ENCODE assay signal across 8 cellular contexts in the genomic region with DNA sequence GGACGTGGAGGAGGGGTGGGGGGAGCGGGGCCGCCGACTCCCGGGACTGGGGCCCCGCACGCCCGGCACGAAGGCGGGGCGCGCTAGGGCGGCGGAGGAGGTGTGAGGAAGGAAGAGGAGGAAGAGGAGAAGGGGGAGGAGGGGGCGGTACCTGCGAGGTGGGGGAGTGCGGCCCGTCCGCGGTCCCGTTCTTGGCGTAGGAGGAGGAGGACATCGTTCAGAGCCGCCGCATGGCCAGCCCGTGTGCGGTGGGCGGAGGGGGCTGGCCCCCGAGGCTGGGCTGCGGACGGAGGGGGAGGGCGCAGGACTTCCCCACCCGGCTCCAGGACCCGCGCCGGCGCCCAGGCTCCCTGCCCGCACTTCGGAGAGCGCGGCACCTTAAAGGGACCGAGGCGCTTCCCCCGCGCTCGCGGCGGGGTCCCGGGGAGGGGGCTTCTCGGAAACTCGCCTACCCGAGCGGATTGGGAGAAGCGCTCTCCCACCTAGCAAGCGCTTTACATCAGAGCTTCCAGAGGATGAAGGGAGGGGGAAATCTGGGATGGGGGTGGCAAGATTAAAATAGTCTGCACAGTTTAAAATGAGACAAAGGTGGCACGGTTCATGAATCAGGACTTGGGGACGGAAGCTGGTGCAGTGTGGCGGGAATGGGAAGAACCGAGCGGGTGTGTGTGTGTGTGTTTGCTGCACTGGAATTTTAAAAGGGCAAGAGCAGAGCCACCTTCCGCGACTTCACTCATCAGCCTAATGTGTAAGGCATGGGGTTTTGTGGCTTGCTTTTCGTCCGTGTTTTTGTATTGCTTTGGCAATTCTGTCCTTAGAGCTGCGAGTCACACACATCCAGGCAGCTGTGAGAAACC. TPM values are rescaled to one million over a fixed set of nuclear protein-coding genes. Genes with fewer than 3 reads are reported as not detected.
DNase-seq lines count a peak whose midpoint lies in the region; ATAC-seq and TF ChIP-seq lines count a peak whose summit lies in the region.

A gene (minus strand): TSS at position 247 of the 857 bp plus-strand sequence.

- peaks cover 55% of the 10 kb centered on the region for H3K27me3 Mint-ChIP-seq in stimulated activated naive CD8-positive, alpha-beta T cell treated with anti-CD3 and anti-CD28 coated beads, Interleukin-15, Interleukin-2, amounts not matched to agents 100 ng/mL and 50 ng/mL, for 24 hours

- H3K4me1 Mint-ChIP-seq in stimulated activated naive CD8-positive, alpha-beta T cell treated with anti-CD3 and anti-CD28 coated beads, Interleukin-15, Interleukin-2, amounts not matched to agents 100 ng/mL and 50 ng/mL, for 24 hours (ENCODE audit: low read depth): peaks cover 20% of the 10 kb centered on the region

- no peaks in the 10 kb centered on the region for H3K36me3 Mint-ChIP-seq in stimulated activated naive CD8-positive, alpha-beta T cell treated with anti-CD3 and anti-CD28 coated beads, Interleukin-15, Interleukin-2, amounts not matched to agents 100 ng/mL and 50 ng/mL, for 24 hours (ENCODE audit: low read depth)

- in situ Hi-C loops in T47D (cut with HindIII; ENCODE audit: low pct_unique_long_range_greater_than_20kb, low sequenced_read_pairs): no loop called here

- H3K4me3 Mint-ChIP-seq in stimulated activated naive CD8-positive, alpha-beta T cell treated with anti-CD3 and anti-CD28 coated beads, Interleukin-15, Interleukin-2, amounts not matched to agents 100 ng/mL and 50 ng/mL, for 24 hours: peak within 1 kb of the TSS; percentile 85

- H3K27ac Mint-ChIP-seq in stimulated activated naive CD8-positive, alpha-beta T cell treated with anti-CD3 and anti-CD28 coated beads, Interleukin-15, Interleukin-2, amounts not matched to agents 100 ng/mL and 50 ng/mL, for 24 hours: peak within 1 kb of the TSS; percentile 47

- no peaks in the 10 kb centered on the region for H3K9me3 Mint-ChIP-seq in stimulated activated naive CD8-positive, alpha-beta T cell treated with anti-CD3 and anti-CD28 coated beads, Interleukin-15, Interleukin-2, amounts not matched to agents 100 ng/mL and 50 ng/mL, for 24 hours

- ATAC-seq in GM19397 (IDR thresholded peaks at IDR 0.05; ENCODE audit: unreplicated experiment) (peak; percentile 39), HG03457 (IDR thresholded peaks at IDR 0.05; ENCODE audit: unreplicated experiment) (no peak), GM19035 (IDR thresholded peaks at IDR 0.05; ENCODE audit: unreplicated experiment) (no peak)

- TF ChIP-seq CTCF in kidney epithelial cell (IDR thresholded peaks at IDR 0.05; ENCODE audit: insufficient read depth, low read length, poor library complexity, severe bottlenecking): no peak

- peaks cover 20% of the 10 kb centered on the region for H3K27me3 ChIP-seq in kidney epithelial cell (ENCODE audit: control insufficient read depth, insufficient read depth, low read length)

- no peaks in the 10 kb centered on the region for H3K36me3 ChIP-seq in kidney epithelial cell (ENCODE audit: control insufficient read depth, insufficient read depth, low read length)

- DNase-seq in COR-L47 (lab: John Stamatoyannopoulos, UW) (peak; percentile 8), NCI-H748 treated with DMSO at 0.1 percent for 48 hours (lab: John Stamatoyannopoulos, UW) (peak; percentile 12), T47D (ENCODE audit: low read depth in 1 of 2, low spot score in 1 of 2) (peak; percentile 45 to 64), kidney epithelial cell (ENCODE audit: low read depth) (no peak)

- peak within 1 kb of the TSS; percentile 53 for H3K4me3 ChIP-seq in kidney epithelial cell (ENCODE audit: low read depth, low read length)

RNA-seq across cellular contexts. Expression of the gene that starts here (rescaled TPM):
- 0.79 and 1.3 TPM in 2 replicates for total RNA-seq in kidney epithelial cell
